ENCODE assay signal across 7 cellular contexts in the genomic region with DNA sequence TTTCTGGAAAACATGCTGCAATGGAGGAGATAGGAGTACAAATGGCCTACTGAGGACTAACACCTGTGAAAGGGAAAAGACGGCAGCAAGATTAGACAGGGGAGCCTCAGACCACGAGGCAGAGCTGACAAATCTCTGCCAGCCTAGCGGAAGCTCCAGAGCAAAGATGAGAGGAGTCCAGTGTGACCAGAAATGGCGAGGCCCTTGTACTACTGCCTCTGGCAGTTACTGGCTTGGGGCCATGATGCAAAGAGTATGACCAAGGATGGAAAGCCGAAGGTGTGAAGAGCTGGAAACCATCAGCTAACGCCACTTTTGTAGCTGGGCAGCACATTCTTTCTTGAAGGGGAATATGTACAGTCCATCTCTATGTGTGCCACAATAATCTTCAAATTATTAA.
"Had no signal": no experiment of that assay in that cellular context is flagged by ENCODE, and none has a peak within 500 bp of the region (broad histone marks: within the 10 kb centered on the region; RNA-seq: fewer than 3 reads in every experiment).

No MANE protein-coding gene starts in this region.

- H3K4me3 ChIP-seq: GM23338 had no signal

- H3K9me3 Mint-ChIP-seq: GM23338, H9, IgD-negative memory B cell had no signal

- H3K4me2 ChIP-seq: GM23338 had no signal

- ATAC-seq: GM23338 had no signal

- H3K27ac Mint-ChIP-seq: GM23338, H9, IgD-negative memory B cell had no signal

- H2AFZ ChIP-seq: GM23338 had no signal

- DNase-seq: H9, HCEC 1CT had no signal

- H3K27me3 Mint-ChIP-seq: IgD-negative memory B cell had no signal

- H3K4me3 Mint-ChIP-seq: GM23338, H9 had no signal

- FAIRE-seq: H1, H54, HTR-8/SVneo had no signal
